ENCODE assay signal across 19 cellular contexts in genomic region chr13:28867564-28867963, GRCh38. TPM values are rescaled to one million over a fixed set of nuclear protein-coding genes. Genes with fewer than 3 reads are reported as not detected.
DNase-seq lines count a peak whose midpoint lies in the region; ATAC-seq and TF ChIP-seq lines count a peak whose summit lies in the region.
"Had no signal": no experiment of that assay in that cellular context is flagged by ENCODE, and none has a peak within 500 bp of the region (broad histone marks: within the 10 kb centered on the region; RNA-seq: fewer than 3 reads in every experiment).

No MANE protein-coding gene starts in this region.

- H3K9me3 ChIP-seq in A673 (ENCODE audit: low read depth, low read length, poor library complexity, severe bottlenecking): peaks cover 3% of the 10 kb centered on the region
- H3K9me3 ChIP-seq: A549 had no signal

- CTCF ChIA-PET in A673 (lab: Charles Lee): no interaction called here

- peak; percentile 71 for ATAC-seq in Right ventricle myocardium inferior
- ATAC-seq in left ventricle myocardium superior: peak; percentile 93
- ATAC-seq in HG03196 (IDR thresholded peaks at IDR 0.05; ENCODE audit: unreplicated experiment): no peak
- ATAC-seq: A549, GM23338, HCT116 had no signal

- POLR2A ChIA-PET in A673 (lab: Charles Lee; ENCODE audit: low non-redundant PET): no interaction called here

- H3K36me3 ChIP-seq in A673 (ENCODE audit: insufficient read depth, low read length, poor library complexity, severe bottlenecking): no peaks in the 10 kb centered on the region
- H3K36me3 ChIP-seq: BLaER1 had no signal

- H3K4me3 ChIP-seq in A673 (ENCODE audit: low read depth, low read length, poor library complexity, severe bottlenecking): no peak overlapping the region
- H3K4me3 ChIP-seq: A549, BLaER1, GM23338 had no signal

- no peaks in the 10 kb centered on the region for H3K4me1 ChIP-seq in A673 (ENCODE audit: insufficient read depth, low read length, poor library complexity, severe bottlenecking)
- H3K4me1 ChIP-seq: A549, BLaER1 had no signal

- intact Hi-C loops in Right ventricle myocardium inferior (cut with DNase I) (loop anchor here (10.0 kb wide), 1 partner anchor 87 kb away; no protein-coding TSS in a partner anchor), cardiac septum (cut with DNase I) (loop anchor here (5.0 kb wide), 1 partner anchor 90 kb away; no protein-coding TSS in a partner anchor), left ventricle myocardium superior (cut with micrococcal nuclease) (no loop called here), A673 (cut with micrococcal nuclease; ENCODE audit: unreplicated experiment) (no loop called here)

- TF ChIP-seq CTCF in A673 (conservative IDR thresholded peaks at IDR 0.05; ENCODE audit: low read depth, low read length): no peak

- DNase-seq in Right ventricle myocardium inferior (ENCODE audit: missing footprints): no peak
- DNase-seq in cardiac septum (ENCODE audit: low spot score): no peak
- DNase-seq in cerebellum (ENCODE audit: low spot score): peak; percentile 50
- DNase-seq in left ventricle myocardium superior: no peak
- DNase-seq in NCI-H82 (lab: John Stamatoyannopoulos, UW): no peak
- no peak for DNase-seq in A673 (ENCODE audit: low spot score)
- DNase-seq: CD4-positive, alpha-beta memory T cell; DMS153; DMS79; GF-D8; H7; HFFc6; IMR-90 had no signal

- H3K27me3 ChIP-seq in A673 (replicated peaks; ENCODE audit: insufficient read depth, low read depth, low read length, poor library complexity): no peaks in the 10 kb centered on the region
- H3K27me3 ChIP-seq: BLaER1 had no signal

- no peak overlapping the region for H3K27ac ChIP-seq in A673 (ENCODE audit: low read depth, low read length, poor library complexity, severe bottlenecking)
- H3K27ac ChIP-seq: 22Rv1, A549, BLaER1 had no signal

- BruUV-seq in A673 (replicated peaks; lab: Mats Ljungman, UMichigan): no TSS peak

RNA-seq across cellular contexts. Expression of gene MTUS2, which starts 47.4 kb away (rescaled TPM):
- 106 TPM for total RNA-seq in Right ventricle myocardium inferior
- total RNA-seq in cardiac septum: 81.4 TPM
- total RNA-seq in cerebellum: 16.0 TPM
- 126 TPM for total RNA-seq in left ventricle myocardium superior
- 0.11 and 0.44 TPM in 2 replicates for total RNA-seq in A673 (2021)

Comparison
In these comparisons a context has a peak if more than half of its experiments do, and no peak if none do; other contexts are left out.
1. intact Hi-C loops: an anchor here in Right ventricle myocardium inferior (10.0 kb wide) and cardiac septum (5.0 kb wide); none called in left ventricle myocardium superior and A673.
2. RNA of gene MTUS2, which starts 47.4 kb away (total RNA-seq): 126 TPM in left ventricle myocardium superior (single experiment), 106 TPM in Right ventricle myocardium inferior (single experiment), 81.4 TPM in cardiac septum (single experiment) and 16.0 TPM in cerebellum (single experiment); 0.11 to 0.44 TPM in A673; every median in the first group is over 10 times any median in the second.